Comparison of ENCODE assay signal across 20 cellular contexts in genomic region chr7:114334992-114335391, GRCh38.
DNase-seq lines count a peak whose midpoint lies in the region; ATAC-seq and TF ChIP-seq lines count a peak whose summit lies in the region.
"Had no signal": no experiment of that assay in that cellular context is flagged by ENCODE, and none has a peak within 500 bp of the region (broad histone marks: within the 10 kb centered on the region; RNA-seq: fewer than 3 reads in every experiment).

No MANE protein-coding gene starts in this region.

- H3K4me3 ChIP-seq in epithelial cell of esophagus (ENCODE audit: low read length) (no peak overlapping the region), uterus (no peak overlapping the region)
- H3K4me3 ChIP-seq: PC-9 had no signal

- TF ChIP-seq POLR2A in uterus (IDR thresholded peaks at IDR 0.05) = no peak

- no peaks in the 10 kb centered on the region for H3K9me3 ChIP-seq in uterus
- H3K9me3 ChIP-seq: Caco-2 had no signal

- DNase-seq in NCI-H1092 treated with DMSO at 0.1 percent for 48 hours (lab: John Stamatoyannopoulos, UW) (peak; percentile 9), NCI-H1092 (lab: John Stamatoyannopoulos, UW) (no peak), NCI-H69 (lab: John Stamatoyannopoulos, UW) (peak; percentile 63), epithelial cell of esophagus (ENCODE audit: low read depth) (peak; percentile 2), uterus (no peak)
- no peak for DNase-seq in activated CD8-positive, alpha-beta memory T cell treated with anti-CD3 and anti-CD28 coated beads, Interleukin-2, amount 50 U/mL, for 4 hours
- DNase-seq: Caco-2; CD4-positive, CD25-positive, alpha-beta regulatory T cell; H7; HFFc6; KBM-7; NCI-H1417 treated with DMSO at 0.1 percent for 48 hours; NCI-H2029 treated with DMSO at 0.1 percent for 48 hours; NCI-H2227 treated with DMSO at 0.1 percent for 48 hours; NCI-H774; PC-9 had no signal

- intact Hi-C loops in uterus (cut with DNase I; ENCODE audit: low total_unique reads) = no loop called here

- H3K36me3 ChIP-seq in uterus = no peaks in the 10 kb centered on the region

- TF ChIP-seq CTCF in C4-2B (conservative IDR thresholded peaks at IDR 0.05) (0 out of 2 replicates have a peak, but pooled peaks have one; percentile 1), epithelial cell of esophagus (IDR thresholded peaks at IDR 0.05; ENCODE audit: insufficient read depth, low read depth, low read length, missing control alignments) (no peak), uterus (IDR thresholded peaks at IDR 0.05) (no peak)

- no peak overlapping the region for H3K27ac ChIP-seq in C4-2B
- H3K27ac ChIP-seq in uterus = no peak overlapping the region
- H3K27ac ChIP-seq: PC-9, RWPE1 had no signal

- H3K27me3 ChIP-seq in uterus = no peaks in the 10 kb centered on the region

- no peak for ATAC-seq in HG03521 (IDR thresholded peaks at IDR 0.05; ENCODE audit: unreplicated experiment)
- ATAC-seq: HepG2 had no signal

- no peaks in the 10 kb centered on the region for H3K4me1 ChIP-seq in uterus
- H3K4me1 ChIP-seq: Caco-2 had no signal

Comparison
In these comparisons a context has a peak if more than half of its experiments do, and no peak if none do; other contexts are left out.
1. DNase-seq: peak in NCI-H1092 treated with DMSO at 0.1 percent for 48 hours (single experiment), NCI-H69 (single experiment) and epithelial cell of esophagus (single experiment); none in NCI-H1092 (single experiment), activated CD8-positive, alpha-beta memory T cell treated with anti-CD3 and anti-CD28 coated beads, Interleukin-2, amount 50 U/mL, for 4 hours (single experiment) and uterus (0 of 2).